Comparison of ENCODE assay signal across 20 cellular contexts in genomic region chr16:74281285-74281684, GRCh38. TPM values are rescaled to one million over a fixed set of nuclear protein-coding genes. Genes with fewer than 3 reads are reported as not detected.
DNase-seq lines count a peak whose midpoint lies in the region; ATAC-seq, FAIRE-seq and TF ChIP-seq lines count a peak whose summit lies in the region.
"Had no signal": no experiment of that assay in that cellular context is flagged by ENCODE, and none has a peak within 500 bp of the region (broad histone marks: within the 10 kb centered on the region; RNA-seq: fewer than 3 reads in every experiment).

No MANE protein-coding gene starts in this region.

- no peak overlapping the region for H4K8ac ChIP-seq in mesenchymal stem cell (ENCODE audit: low read length)

- FAIRE-seq in endometrium (lab: Jason Lieb, UNC) = peak; percentile 98
- FAIRE-seq: GM19239 had no signal

- no peak overlapping the region for H3K14ac ChIP-seq in mesenchymal stem cell (ENCODE audit: low read length in 2 of 2)

- H2AK5ac ChIP-seq in mesenchymal stem cell (ENCODE audit: low read length, severe bottlenecking) = no peak overlapping the region

- H3K36me3 ChIP-seq in colonic mucosa (no peaks in the 10 kb centered on the region), mesenchymal stem cell (ENCODE audit: control insufficient read depth in 1 of 2, insufficient read depth in 2 of 2, low read depth in 1 of 2, low read length in 2 of 2) (no peaks in the 10 kb centered on the region)
- H3K36me3 ChIP-seq: BE2C had no signal

- H2AFZ ChIP-seq in mesenchymal stem cell (ENCODE audit: low read depth, low read length) = no peak overlapping the region

- H3K27me3 ChIP-seq in colonic mucosa = no peaks in the 10 kb centered on the region
- peaks cover 3 to 22% of the 10 kb centered on the region in 2 experiments for H3K27me3 ChIP-seq in mesenchymal stem cell (ENCODE audit: control insufficient read depth in 1 of 2, insufficient read depth in 1 of 2, low read length in 2 of 2)

- no peak overlapping the region for H3K4ac ChIP-seq in mesenchymal stem cell (ENCODE audit: low read depth in 1 of 2, low read length in 2 of 2)

- H3K18ac ChIP-seq in mesenchymal stem cell (ENCODE audit: low read depth in 1 of 2, low read length in 2 of 2) = no peak overlapping the region

- peak; percentile 83 for ATAC-seq in left colon
- ATAC-seq: Panc1 had no signal

- H2BK120ac ChIP-seq in mesenchymal stem cell (ENCODE audit: low read depth, low read length) = no peak overlapping the region

- no peak overlapping the region for H3K23ac ChIP-seq in mesenchymal stem cell (ENCODE audit: low read length in 2 of 2)

- H2BK12ac ChIP-seq in mesenchymal stem cell (ENCODE audit: low read length in 2 of 2) = no peak overlapping the region

- H3K27ac ChIP-seq in colonic mucosa = no peak overlapping the region
- no peak overlapping the region for H3K27ac ChIP-seq in mesenchymal stem cell (ENCODE audit: low read length, poor library complexity, severe bottlenecking)
- H3K27ac ChIP-seq: 22Rv1 had no signal

- H3K79me1 ChIP-seq in mesenchymal stem cell (replicated peaks; ENCODE audit: low read length, poor library complexity, severe bottlenecking) = no peaks in the 10 kb centered on the region

- DNase-seq in NCI-H82 (lab: John Stamatoyannopoulos, UW) (peak; percentile 37), NCI-H82 treated with DMSO at 0.1 percent for 48 hours (lab: John Stamatoyannopoulos, UW; ENCODE audit: unreplicated experiment) (no peak), left colon (no peak), colonic mucosa (no peak), head of caudate nucleus (no peak), NCI-H510A treated with DMSO at 0.1 percent for 48 hours (lab: John Stamatoyannopoulos, UW) (no peak), mesenchymal stem cell (no peak)
- DNase-seq: BE2C; Calu3; CD4-positive, alpha-beta T cell; DMS53; H9; NCI-H1105 treated with DMSO at 0.1 percent for 48 hours; NCI-H1694 treated with DMSO at 0.1 percent for 48 hours; NCI-H446; NCI-H748 treated with DMSO at 0.1 percent for 48 hours had no signal

- no peak overlapping the region for H3K4me2 ChIP-seq in mesenchymal stem cell (ENCODE audit: low read length, poor library complexity, severe bottlenecking)

- intact Hi-C loops in left colon (cut with DNase I, micrococcal nuclease) = no loop called here
- intact Hi-C loops in colonic mucosa (cut with DNase I) = no loop called here
- intact Hi-C loops in head of caudate nucleus (cut with DNase I) = no loop called here

- WGBS in mesenchymal stem cell = no CpG with 5 or more reads among the region's 1 CpG

- H3K4me3 ChIP-seq in colonic mucosa = no peak overlapping the region
- no peak overlapping the region for H3K4me3 ChIP-seq in mesenchymal stem cell (ENCODE audit: insufficient read depth in 1 of 2, low read depth in 1 of 2, low read length in 2 of 2)

- no peak overlapping the region for H2BK5ac ChIP-seq in mesenchymal stem cell (ENCODE audit: low read depth, low read length, poor library complexity, severe bottlenecking)

- H3K9me3 ChIP-seq in colonic mucosa = no peaks in the 10 kb centered on the region
- H3K9me3 ChIP-seq in mesenchymal stem cell (ENCODE audit: control insufficient read depth, low read length) = no peaks in the 10 kb centered on the region
- H3K9me3 ChIP-seq: BE2C had no signal

- no peak for TF ChIP-seq CTCF in colonic mucosa (IDR thresholded peaks at IDR 0.05)

- H2BK15ac ChIP-seq in mesenchymal stem cell (ENCODE audit: low read depth, poor library complexity, severe bottlenecking) = no peak overlapping the region

- no peak overlapping the region for H4K91ac ChIP-seq in mesenchymal stem cell (ENCODE audit: low read length)

- no peaks in the 10 kb centered on the region for H3K4me1 ChIP-seq in colonic mucosa
- no peaks in the 10 kb centered on the region for H3K4me1 ChIP-seq in mesenchymal stem cell (ENCODE audit: control insufficient read depth, insufficient read depth, low read depth, low read length)
- H3K4me1 ChIP-seq: BE2C had no signal

- H3K9ac ChIP-seq in colonic mucosa (ENCODE audit: low read depth in 2 of 2, low read length in 2 of 2) (no peak overlapping the region), mesenchymal stem cell (ENCODE audit: low read length) (no peak overlapping the region)

RNA-seq across cellular contexts. Expression of gene PSMD7, which starts 15.3 kb away (rescaled TPM):
- 10 to 100 TPM; 64.8 to 90.4 TPM for total RNA-seq in left colon
- total RNA-seq in colonic mucosa = 10 to 100 TPM; 80.9 to 96.8 TPM
- polyA plus RNA-seq in mesenchymal stem cell (2013, experiment 1 of 2) = 117 TPM
- polyA plus RNA-seq in mesenchymal stem cell (2013, experiment 2 of 2) = 115 TPM
